18 cellular contexts compared by ENCODE assay signal in the genomic region with DNA sequence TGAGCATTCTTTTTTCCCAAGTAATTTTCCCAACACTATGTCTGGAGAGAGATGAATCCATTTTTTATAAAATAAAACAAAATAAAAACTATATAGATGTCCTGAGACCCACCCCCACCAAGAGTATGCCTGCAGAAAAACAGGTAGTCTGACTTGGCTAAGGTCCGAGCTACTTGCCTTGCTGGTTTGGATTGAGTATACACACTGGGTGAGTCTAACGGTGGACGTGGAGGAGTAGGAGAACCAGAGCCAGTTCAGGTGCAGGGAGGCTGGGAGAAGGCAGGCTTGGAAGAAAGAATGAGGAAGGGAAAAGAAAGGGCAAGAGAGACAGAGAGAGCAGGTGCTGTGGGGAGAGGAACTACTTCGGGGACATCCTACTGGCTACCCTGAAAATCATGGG.
"Had no signal": no experiment of that assay in that cellular context is flagged by ENCODE, and none has a peak within 500 bp of the region (broad histone marks: within the 10 kb centered on the region; RNA-seq: fewer than 3 reads in every experiment).

No MANE protein-coding gene starts in this region.

- H3K4me3 ChIP-seq: colonic mucosa, esophagus squamous epithelium, gastrocnemius medialis, heart right ventricle, left lung, lower lobe of right lung, mucosa of descending colon had no signal

- H3K36me3 ChIP-seq: colonic mucosa, esophagus squamous epithelium, gastrocnemius medialis, heart right ventricle, left lung, lower lobe of right lung had no signal

- H3K27ac ChIP-seq: colonic mucosa, esophagus squamous epithelium, gastrocnemius medialis, heart right ventricle, left lung, lower lobe of right lung had no signal

- H3K9me3 ChIP-seq: colonic mucosa, esophagus squamous epithelium, gastrocnemius medialis, heart right ventricle, left lung, lower lobe of right lung, mucosa of descending colon had no signal

- H3K27me3 ChIP-seq: colonic mucosa, gastrocnemius medialis, left lung had no signal

- H3K4me1 ChIP-seq: colonic mucosa, gastrocnemius medialis, heart right ventricle, left lung, lower lobe of right lung had no signal

- DNase-seq: colonic mucosa; cortex of kidney; effector CD8-positive, alpha-beta T cell; effector memory CD8-positive, alpha-beta T cell; esophagus squamous epithelium; foreskin fibroblast; foreskin melanocyte; gastrocnemius medialis; glutamatergic neuron; heart right ventricle; hippocampal formation; left cardiac atrium; left lung; left ventricle myocardium superior; lower lobe of right lung; mesenchymal stem cell; mucosa of descending colon; naive B cell had no signal
